Comparison of ENCODE assay signal across 8 cellular contexts in the genomic region with DNA sequence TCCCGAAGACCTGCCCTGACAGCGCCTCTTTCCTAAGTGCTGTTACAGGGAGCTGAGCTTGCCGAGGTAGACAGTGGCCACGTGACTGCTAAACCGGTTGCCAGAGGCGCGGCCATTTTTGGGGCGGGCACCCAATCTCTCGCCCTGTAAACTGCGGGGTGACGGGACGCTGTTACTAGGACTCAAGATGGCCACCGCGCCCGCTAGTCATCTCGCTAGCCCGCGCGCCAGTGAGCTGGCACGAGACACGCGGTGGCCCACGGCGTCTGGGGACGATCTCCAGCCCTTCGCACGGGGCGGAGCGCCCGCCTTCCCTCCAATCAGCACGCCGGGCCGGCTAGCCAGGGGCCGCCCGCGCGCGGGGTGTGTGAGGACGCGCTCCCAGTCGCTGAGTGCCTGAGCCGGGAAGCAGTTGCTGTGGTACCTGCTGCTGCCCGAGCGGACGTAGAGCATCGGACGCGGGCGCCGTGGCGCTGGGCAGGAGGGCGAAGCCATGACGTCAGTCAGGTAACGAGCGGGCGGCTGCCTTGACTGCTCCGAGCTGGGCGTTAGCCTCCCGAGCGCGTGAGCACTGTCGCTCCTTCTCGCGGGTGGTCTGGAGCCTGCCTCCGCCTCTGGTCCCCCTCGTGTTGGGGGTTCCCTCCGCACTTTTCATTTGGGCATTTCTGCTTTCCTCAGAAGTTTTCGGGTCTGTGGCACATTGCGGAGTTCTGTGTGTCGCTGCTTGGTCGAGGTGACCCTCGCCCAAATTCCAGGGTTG. TPM values are rescaled to one million over a fixed set of nuclear protein-coding genes. Genes with fewer than 3 reads are reported as not detected.
DNase-seq lines count a peak whose midpoint lies in the region; ATAC-seq and TF ChIP-seq lines count a peak whose summit lies in the region.

No MANE protein-coding gene starts in this region.

- TF ChIP-seq POLR2A in NB4 (IDR thresholded peaks at IDR 0.05; ENCODE audit: extremely low read depth, insufficient read length) (peak; percentile 96), suprapubic skin (IDR thresholded peaks at IDR 0.05) (peak in 1 of 2 donors; percentile 86)

- H3K4me3 ChIP-seq in GM06990 (replicated peaks; ENCODE audit: low read depth, low read length) (peak overlapping the region; percentile 94), NB4 (ENCODE audit: low read depth, low read length) (peak overlapping the region; percentile 87), suprapubic skin (peak overlapping the region; percentile 81)

- no peaks in the 10 kb centered on the region for H3K9me3 ChIP-seq in suprapubic skin

- peaks cover 37% of the 10 kb centered on the region for H3K4me1 ChIP-seq in suprapubic skin

- no peak for TF ChIP-seq EP300 in suprapubic skin (IDR thresholded peaks at IDR 0.05)

- WGBS in suprapubic skin = 2% methylated on average over 18 of the region's 72 CpGs

- H3K27ac ChIP-seq in suprapubic skin = peak overlapping the region; percentile 94

- ATAC-seq in HG02571 (IDR thresholded peaks at IDR 0.05; ENCODE audit: unreplicated experiment) = peak; percentile 86

- TF ChIP-seq CTCF in GM06990 (IDR thresholded peaks at IDR 0.05; ENCODE audit: insufficient read depth, low read length, poor library complexity, severe bottlenecking) = no peak
- no peak for TF ChIP-seq CTCF in NB4 (IDR thresholded peaks at IDR 0.05; ENCODE audit: low read depth, low read length)
- no peak for TF ChIP-seq CTCF in suprapubic skin (IDR thresholded peaks at IDR 0.05)

- DNase-seq in GM06990 (ENCODE audit: extremely low read depth, insufficient read length) (peak; percentile 97), NB4 (ENCODE audit: low read depth) (peak; percentile 99), SK-N-DZ (ENCODE audit: low spot score) (peak; percentile 97), globus pallidus (ENCODE audit: low spot score) (peak; percentile 91), nucleus accumbens (lab: John Stamatoyannopoulos, UW) (peak in 55 of 56 donors; percentile 61 to 96 (median 87)), suprapubic skin (ENCODE audit: low spot score in 2 of 2) (peak; percentile 98)
- peak; percentile 98 for DNase-seq in activated naive CD4-positive, alpha-beta T cell treated with anti-CD3 and anti-CD28 coated beads, Interleukin-2, amount 50 U/mL, for 16 hours

- no peaks in the 10 kb centered on the region; the same call in 1 of the 2 replicates for H3K36me3 ChIP-seq in GM06990 (ENCODE audit: control insufficient read depth, insufficient read depth, low read length)
- no peaks in the 10 kb centered on the region for H3K36me3 ChIP-seq in suprapubic skin

- no peaks in the 10 kb centered on the region for H3K27me3 ChIP-seq in GM06990 (replicated peaks; ENCODE audit: control insufficient read depth, insufficient read depth, low read length)
- no peaks in the 10 kb centered on the region for H3K27me3 ChIP-seq in suprapubic skin

RNA-seq across cellular contexts. Expression of a gene that starts 25.5 kb away (rescaled TPM):
- 39.0 and 46.9 TPM in 2 replicates for polyA plus RNA-seq in SK-N-DZ (2014; cell fraction: cytosol; rRNA removed)
- polyA plus RNA-seq in SK-N-DZ (2014; cell fraction: nucleus; rRNA removed) = 19.6 and 30.3 TPM in 2 replicates
- total RNA-seq in suprapubic skin = 10 to 100 TPM; 33.0 to 57.3 (median 48.0) TPM

RNA-seq across cellular contexts. Expression of a gene that starts 25.9 kb away (rescaled TPM):
- polyA plus RNA-seq in SK-N-DZ (2014; cell fraction: cytosol; rRNA removed) = 39.2 and 40.3 TPM in 2 replicates
- 11.9 and 17.6 TPM in 2 replicates for polyA plus RNA-seq in SK-N-DZ (2014; cell fraction: nucleus; rRNA removed)
- 10 to 100 TPM; 19.7 to 24.7 (median 21.1) TPM for total RNA-seq in suprapubic skin

Comparison
In these comparisons a context has a peak if more than half of its experiments do, and no peak if none do; other contexts are left out.
1. Peak in every context shown above with its lines: DNase-seq, ATAC-seq, H3K4me3 ChIP-seq and H3K27ac ChIP-seq.